In the genomic region with DNA sequence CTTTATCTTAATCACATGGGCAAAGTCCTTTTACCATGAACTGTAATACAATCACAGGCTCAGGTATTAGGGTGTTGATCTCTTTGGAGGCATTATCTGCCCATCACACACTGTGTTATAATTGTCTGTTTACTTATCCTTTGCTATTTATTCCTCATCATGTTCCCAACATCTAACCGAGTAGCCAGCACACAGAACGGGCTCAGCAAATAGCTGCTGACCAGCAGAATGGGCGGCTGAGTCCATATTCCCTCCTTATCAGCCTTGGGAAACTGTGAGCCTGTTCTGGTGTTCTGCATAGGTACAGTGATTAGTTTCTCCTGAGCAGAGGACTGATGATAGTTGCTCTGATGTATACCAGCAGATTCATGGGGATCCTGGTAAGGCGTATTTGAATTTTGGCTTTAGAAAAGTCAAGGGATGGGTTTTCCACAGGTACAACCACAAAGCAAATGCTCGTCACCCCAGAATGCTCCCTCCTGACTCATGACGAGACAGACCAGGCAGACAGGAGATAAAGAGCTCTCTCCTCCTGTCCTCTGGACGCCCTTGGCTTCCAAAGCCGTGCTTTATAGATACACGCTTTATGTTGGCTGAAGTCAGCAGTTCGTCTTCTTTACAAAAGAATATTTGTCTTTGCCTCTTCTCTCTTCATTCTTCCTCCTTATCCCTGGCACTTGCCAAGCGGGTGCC, we compare ENCODE assay signal across 15 cellular contexts.
"Had no signal": no experiment of that assay in that cellular context is flagged by ENCODE, and none has a peak within 500 bp of the region (broad histone marks: within the 10 kb centered on the region; RNA-seq: fewer than 3 reads in every experiment).

No MANE protein-coding gene starts in this region.

- H3K4me3 Mint-ChIP-seq: activated naive CD8-positive, alpha-beta T cell treated with anti-CD3 and anti-CD28 coated beads for 36 hours; dendritic cell treated with granulocyte-macrophage colony-stimulating factor and Interleukin-4, amounts not matched to agents 40 ng/mL and 50 ng/mL, for 4 days; memory B cell; natural killer cell treated with Interleukin-12 subunit alpha and Interleukin-12 subunit beta and Interleukin-15 and Interleukin-18, amount 100 ng/mL, for 72 hours; T-helper 2 cell treated with Interferon-gamma antibody and Interleukin-4, amounts not matched to agents 5 μg/mL and 100 μg/mL, for 36 hours had no signal

- ATAC-seq: left lobe of liver; natural killer cell treated with Interleukin-12 subunit alpha and Interleukin-12 subunit beta and Interleukin-15 and Interleukin-18, amount 100 ng/mL, for 72 hours; psoas muscle had no signal

- H3K4me1 Mint-ChIP-seq: memory B cell had no signal

- H3K4me3 ChIP-seq: psoas muscle had no signal

- H3K27ac Mint-ChIP-seq: activated naive CD8-positive, alpha-beta T cell treated with anti-CD3 and anti-CD28 coated beads for 36 hours; dendritic cell treated with granulocyte-macrophage colony-stimulating factor and Interleukin-4, amounts not matched to agents 40 ng/mL and 50 ng/mL, for 4 days; memory B cell; natural killer cell treated with Interleukin-12 subunit alpha and Interleukin-12 subunit beta and Interleukin-15 and Interleukin-18, amount 100 ng/mL, for 72 hours; T-helper 2 cell treated with Interferon-gamma antibody and Interleukin-4, amounts not matched to agents 5 μg/mL and 100 μg/mL, for 36 hours had no signal

- H3K36me3 Mint-ChIP-seq: activated naive CD8-positive, alpha-beta T cell treated with anti-CD3 and anti-CD28 coated beads for 36 hours; memory B cell; natural killer cell treated with Interleukin-12 subunit alpha and Interleukin-12 subunit beta and Interleukin-15 and Interleukin-18, amount 100 ng/mL, for 72 hours had no signal

- H3K9me3 Mint-ChIP-seq: activated naive CD8-positive, alpha-beta T cell treated with anti-CD3 and anti-CD28 coated beads for 36 hours; natural killer cell treated with Interleukin-12 subunit alpha and Interleukin-12 subunit beta and Interleukin-15 and Interleukin-18, amount 100 ng/mL, for 72 hours; T-helper 2 cell treated with Interferon-gamma antibody and Interleukin-4, amounts not matched to agents 5 μg/mL and 100 μg/mL, for 36 hours had no signal

- H3K9me3 ChIP-seq: psoas muscle had no signal

- DNase-seq: activated CD4-positive, alpha-beta T cell treated with anti-CD3 and anti-CD28 coated beads, Interleukin-2, amount 50 U/mL, for 1 hour; activated CD8-positive, alpha-beta memory T cell treated with anti-CD3 and anti-CD28 coated beads for 24 hours; activated naive CD8-positive, alpha-beta T cell treated with anti-CD3 and anti-CD28 coated beads for 36 hours; islet precursor cell; occipital lobe; stimulated activated CD4-positive, alpha-beta T cell treated with anti-CD3 and anti-CD28 coated beads, Interleukin-2, amount 100 ng/mL, for 48 hours; stimulated activated naive CD4-positive, alpha-beta T cell; trophoblast cell had no signal

- H3K27ac ChIP-seq: epithelial cell of prostate, psoas muscle had no signal

- H3K4me1 ChIP-seq: psoas muscle had no signal
